8 cellular contexts compared by ENCODE assay signal in genomic region chr4:93828332-93828829, GRCh38. TPM values are rescaled to one million over a fixed set of nuclear protein-coding genes. Genes with fewer than 3 reads are reported as not detected.
DNase-seq lines count a peak whose midpoint lies in the region; ATAC-seq, FAIRE-seq and TF ChIP-seq lines count a peak whose summit lies in the region.

TSS of gene ATOH1 (plus strand) at chr4:93828753. CDS start at chr4:93828927, 174 bp downstream.

- dilution Hi-C loops in keratinocyte (cut with MboI; ENCODE audit: extremely low pct_ligation_motif_present, low sequenced_read_pairs) = no loop called here

- peaks cover 69% of the 10 kb centered on the region for H3K27me3 ChIP-seq in adrenal gland
- peaks cover 55% of the 10 kb centered on the region for H3K27me3 ChIP-seq in keratinocyte (ENCODE audit: control insufficient read depth, extremely low read depth, insufficient read depth, low read length)
- H3K27me3 ChIP-seq in tibial artery = peaks cover 0 to 67% of the 10 kb centered on the region in 2 donors

- no peak within 1 kb of the TSS for H3K27ac Mint-ChIP-seq in IgD-negative memory B cell

- in situ Hi-C loops in Caki2 (cut with HindIII; ENCODE audit: low pct_unique_long_range_greater_than_20kb, low sequenced_read_pairs) = no loop called here

- H3K4me1 Mint-ChIP-seq in IgD-negative memory B cell = peaks cover 0 to 12% (median 9%) of the 10 kb centered on the region in 3 donors

- H3K9me1 ChIP-seq in keratinocyte (ENCODE audit: control insufficient read depth, extremely low read depth, insufficient read depth, low read length) = no peaks in the 10 kb centered on the region

- peaks cover 60% of the 10 kb centered on the region for H3K27me3 Mint-ChIP-seq in IgD-negative memory B cell

- H3K4me2 ChIP-seq in keratinocyte (ENCODE audit: control insufficient read depth, extremely low read depth, insufficient read depth, low read depth, low read length) = peak within 1 kb of the TSS; percentile 78

- peaks cover 0 to 6% (median 2%) of the 10 kb centered on the region in 3 donors for H3K9me3 Mint-ChIP-seq in IgD-negative memory B cell

- H3K4me1 ChIP-seq in adrenal gland (replicated peaks in 1 of 2) (peaks cover 17 to 22% of the 10 kb centered on the region in 2 donors), keratinocyte (ENCODE audit: control insufficient read depth, extremely low read depth, insufficient read depth, low read length) (peaks cover 8% of the 10 kb centered on the region), tibial artery (peaks cover 0 to 31% (median 23%) of the 10 kb centered on the region in 4 donors)

- H3K9ac ChIP-seq in keratinocyte (ENCODE audit: control insufficient read depth, extremely low read depth, insufficient read depth, low read length) = no peak within 1 kb of the TSS

- ATAC-seq in HG03378 (IDR thresholded peaks at IDR 0.05; ENCODE audit: unreplicated experiment) = no peak

- WGBS in adrenal gland, 4 donors = 1 to 2% (median 2%) methylated on average over 36 to 40 of the region's 40 CpGs

- no peak for TF ChIP-seq POLR2A in adrenal gland (IDR thresholded peaks at IDR 0.05)

- intact Hi-C loops in adrenal gland (cut with DNase I) = no loop called here
- intact Hi-C loops in tibial artery (cut with DNase I; ENCODE audit: low total_unique reads) = no loop called here

- no peak within 1 kb of the TSS for H2AFZ ChIP-seq in keratinocyte (ENCODE audit: control insufficient read depth, low read length)

- DNase-seq in Caki2 (ENCODE audit: low read depth) (peak; percentile 68), adrenal gland (peak in 5 of 7 donors; percentile 30 to 37 (median 34)), keratinocyte (ENCODE audit: low read depth, low spot score) (no peak), tibial artery (no peak), mesenteric fat pad (ENCODE audit: low spot score) (no peak), NOMO-1 (lab: John Stamatoyannopoulos, UW; ENCODE audit: unreplicated experiment in 2 of 2) (no peak)

- no peaks in the 10 kb centered on the region for H3K36me3 Mint-ChIP-seq in IgD-negative memory B cell

- H3K4me3 Mint-ChIP-seq in IgD-negative memory B cell = peak within 1 kb of the TSS; percentile 43 to 83 (median 56)

- no peaks in the 10 kb centered on the region for H4K20me1 ChIP-seq in keratinocyte (ENCODE audit: control insufficient read depth, extremely low read depth, insufficient read depth, low read length)

- no peak for TF ChIP-seq CTCF in adrenal gland (IDR thresholded peaks at IDR 0.05)
- no peak for TF ChIP-seq CTCF in keratinocyte (optimal IDR thresholded peaks at IDR 0.05 in 1 of 3, IDR thresholded peaks at IDR 0.05 in 1 of 3, conservative IDR thresholded peaks at IDR 0.05 in 1 of 3; ENCODE audit: extremely low read depth in 1 of 3, insufficient read depth in 2 of 3, low read length in 3 of 3)
- no peak for TF ChIP-seq CTCF in tibial artery (IDR thresholded peaks at IDR 0.05)

- no peaks in the 10 kb centered on the region for H3K9me3 ChIP-seq in adrenal gland (replicated peaks in 1 of 3)
- H3K9me3 ChIP-seq in keratinocyte (ENCODE audit: control insufficient read depth, low read depth, low read length) = no peaks in the 10 kb centered on the region
- H3K9me3 ChIP-seq in tibial artery = no peaks in the 10 kb centered on the region

- H3K4me3 ChIP-seq in adrenal gland (peak within 1 kb of the TSS in 2 of 4 donors; percentile 5 to 36), keratinocyte (ENCODE audit: control insufficient read depth in 2 of 3, extremely low read depth in 1 of 3, insufficient read depth in 2 of 3, low read depth in 1 of 3, low read length in 3 of 3) (peak within 1 kb of the TSS in 2 of 3 experiments; percentile 41 to 56), tibial artery (peak within 1 kb of the TSS; percentile 30 to 44)

- H3K27ac ChIP-seq in adrenal gland (no peak within 1 kb of the TSS), keratinocyte (ENCODE audit: control insufficient read depth, insufficient read depth, low read length) (no peak within 1 kb of the TSS), tibial artery (no peak within 1 kb of the TSS)

- FAIRE-seq in keratinocyte (lab: Jason Lieb, UNC) = no peak

- H3K36me3 ChIP-seq in adrenal gland (replicated peaks in 1 of 2) (no peaks in the 10 kb centered on the region), keratinocyte (ENCODE audit: control insufficient read depth in 2 of 2, extremely low read depth in 1 of 2, insufficient read depth in 2 of 2, low read length in 2 of 2) (no peaks in the 10 kb centered on the region), tibial artery (no peaks in the 10 kb centered on the region)

- no peaks in the 10 kb centered on the region for H3K79me2 ChIP-seq in keratinocyte (ENCODE audit: control insufficient read depth, insufficient read depth, low read length)

RNA-seq across cellular contexts. Expression of gene ATOH1, which starts in this region (rescaled TPM):
- total RNA-seq in Caki2 (2014; rRNA removed; shearing (Covaris generic); ENCODE audit: low replicate concordance) = not detected in 2 replicates
- not detected for polyA plus RNA-seq in IgD-negative memory B cell
- not detected for total RNA-seq in adrenal gland
- not detected for polyA plus RNA-seq in adrenal gland
- polyA plus RNA-seq in keratinocyte = not detected in 3 replicates
- polyA plus RNA-seq in keratinocyte (2011; ENCODE audit: low read depth) = not detected
- polyA plus RNA-seq in keratinocyte (2011; cell fraction: cytosol; rRNA removed) = not detected in 2 replicates
- polyA plus RNA-seq in keratinocyte (2011; cell fraction: nucleus; rRNA removed) = not detected in 2 replicates
- not detected in 2 replicates for polyA plus RNA-seq in keratinocyte (2012; ENCODE audit: low replicate concordance)
- not detected in 3 replicates for polyA minus RNA-seq in keratinocyte
- not detected for polyA minus RNA-seq in keratinocyte (2011; cell fraction: cytosol; rRNA and poly(A)+ RNA removed)
- not detected in 2 replicates for polyA minus RNA-seq in keratinocyte (2011; cell fraction: nucleus; rRNA and poly(A)+ RNA removed)
- not detected for total RNA-seq in mesenteric fat pad

Comparison
In these comparisons a context has a peak if more than half of its experiments do, and no peak if none do; other contexts are left out.
1. Peak in DNase-seq in Caki2; RNA of the gene not detected or under 1 TPM.
2. Peak in DNase-seq in adrenal gland; RNA of the gene not detected or under 1 TPM.